18 cellular contexts compared by ENCODE assay signal in the genomic region with DNA sequence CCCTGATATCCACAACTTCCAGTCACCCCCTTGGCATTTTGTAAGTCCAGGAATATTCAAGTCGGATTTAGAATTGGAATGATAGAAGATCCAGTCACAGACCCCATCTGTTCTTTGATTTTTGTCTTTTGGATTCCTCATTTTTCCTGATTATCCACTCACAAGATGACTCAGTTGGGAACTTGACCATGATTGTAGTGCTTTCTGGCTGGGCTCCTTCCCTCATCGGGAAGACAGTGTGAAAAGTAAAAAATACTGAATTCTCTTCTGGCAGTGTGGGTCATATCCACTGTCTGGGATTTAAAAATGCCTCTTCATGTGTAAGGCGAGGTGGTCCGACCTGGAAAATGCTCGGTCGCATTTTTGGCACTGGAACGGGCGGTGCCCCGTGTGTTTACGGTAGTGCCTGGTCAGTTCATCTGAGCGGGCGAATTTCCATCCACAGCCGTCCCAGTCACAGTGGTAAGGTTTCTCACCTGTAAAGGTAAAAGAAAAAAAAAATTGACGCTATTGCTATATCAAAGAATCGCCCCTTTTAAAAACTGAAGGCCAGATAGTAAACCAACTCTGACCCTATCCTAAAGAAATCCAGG. TPM values are rescaled to one million over a fixed set of nuclear protein-coding genes. Genes with fewer than 3 reads are reported as not detected.
DNase-seq lines count a peak whose midpoint lies in the region; ATAC-seq and TF ChIP-seq lines count a peak whose summit lies in the region.
"Had no signal": no experiment of that assay in that cellular context is flagged by ENCODE, and none has a peak within 500 bp of the region (broad histone marks: within the 10 kb centered on the region; RNA-seq: fewer than 3 reads in every experiment).

No MANE protein-coding gene starts in this region.

- H3K4me3 Mint-ChIP-seq in CD4-positive, alpha-beta T cell = no peak overlapping the region
- H3K4me3 Mint-ChIP-seq: activated T-helper 17 cell treated with anti-CD3 and anti-CD28 coated beads, Interleukin-2, amount 50 U/mL, for 72 hours; stimulated activated memory B cell treated with anti-CD40 and anti-IgM and Interleukin-4, amounts not matched to agents 10 μg/mL and 1 μg/mL and 100 μg/mL, for 72 hours had no signal

- H3K9me3 ChIP-seq in adipocyte (ENCODE audit: control insufficient read depth, low read length) (no peaks in the 10 kb centered on the region), esophagus squamous epithelium (no peaks in the 10 kb centered on the region), muscle layer of duodenum (ENCODE audit: control insufficient read depth in 1 of 2, low read length in 2 of 2) (no peaks in the 10 kb centered on the region), tibial artery (no peaks in the 10 kb centered on the region)
- H3K9me3 ChIP-seq in CD4-positive, alpha-beta T cell (ENCODE audit: control insufficient read depth, low read length) = no peaks in the 10 kb centered on the region

- H3K4me1 ChIP-seq in adipocyte (ENCODE audit: control insufficient read depth, insufficient read depth, low read length) = peaks cover 39% of the 10 kb centered on the region
- H3K4me1 ChIP-seq in esophagus squamous epithelium = peaks cover 10 to 75% (median 11%) of the 10 kb centered on the region in 3 donors
- H3K4me1 ChIP-seq in muscle layer of duodenum (ENCODE audit: control insufficient read depth in 1 of 2, insufficient read depth in 2 of 2, low read length in 2 of 2) = peaks cover 0 to 6% of the 10 kb centered on the region in 2 donors
- peaks cover 0 to 31% (median 14%) of the 10 kb centered on the region in 4 donors for H3K4me1 ChIP-seq in tibial artery

- no peak for DNase-seq in adipocyte (ENCODE audit: low read depth)
- DNase-seq in esophagus squamous epithelium (lab: John Stamatoyannopoulos, UW) = no peak
- DNase-seq in tibial artery = no peak
- no peak for DNase-seq in cerebellar nuclear complex (lab: John Stamatoyannopoulos, UW)
- DNase-seq in NCI-H2196 (lab: John Stamatoyannopoulos, UW; ENCODE audit: unreplicated experiment) = no peak
- DNase-seq in CD4-positive, alpha-beta T cell = no peak
- DNase-seq: activated CD4-positive, alpha-beta T cell treated with anti-CD3 and anti-CD28 coated beads, Interleukin-2, amount 50 U/mL, for 48 hours; hypothalamus; KG1; NCI-H1436 treated with DMSO at 0.1 percent for 48 hours; SHP77; stimulated activated CD4-positive, alpha-beta T cell treated with anti-CD3 and anti-CD28 coated beads, Interleukin-4, amount 100 ng/mL, for 4 hours had no signal

- H3K27ac ChIP-seq in esophagus squamous epithelium (peak overlapping the region; percentile 76 to 99 (median 98)), muscle layer of duodenum (ENCODE audit: low read length) (peak overlapping the region; percentile 62), tibial artery (peak overlapping the region in 1 of 2 donors; percentile 91)
- no peak overlapping the region for H3K27ac ChIP-seq in CD4-positive, alpha-beta T cell (ENCODE audit: low read depth, low read length)

- intact Hi-C loops in esophagus squamous epithelium (cut with DNase I) = loop anchor here (5.0 to 10.0 kb wide), 2 partner anchors 152 to 789 kb away; no protein-coding TSS in a partner anchor
- intact Hi-C loops in tibial artery (cut with DNase I; ENCODE audit: low total_unique reads) = loop anchor here (2.0 to 10.0 kb wide), 3 partner anchors 201 to 993 kb away; a partner anchor contains a TSS
- intact Hi-C loops in CD4-positive, alpha-beta T cell (cut with DNase I, micrococcal nuclease) = no loop called here

- no peak for TF ChIP-seq CTCF in esophagus squamous epithelium (IDR thresholded peaks at IDR 0.05)
- TF ChIP-seq CTCF in tibial artery (IDR thresholded peaks at IDR 0.05) = no peak
- TF ChIP-seq CTCF in CD4-positive, alpha-beta T cell (IDR thresholded peaks at IDR 0.05) = no peak

- peak overlapping the region; percentile 92 for H3K4me3 ChIP-seq in adipocyte (ENCODE audit: low read length)
- H3K4me3 ChIP-seq in esophagus squamous epithelium = peak overlapping the region; percentile 78 to 98 (median 90)
- peak overlapping the region; percentile 45 to 79 for H3K4me3 ChIP-seq in muscle layer of duodenum (ENCODE audit: low read depth in 1 of 2, low read length in 2 of 2)
- peak overlapping the region; percentile 79 for H3K4me3 ChIP-seq in tibial artery

- H3K4me1 Mint-ChIP-seq in CD4-positive, alpha-beta T cell (ENCODE audit: low read depth) = peaks cover 4% of the 10 kb centered on the region
- H3K4me1 Mint-ChIP-seq: activated T-helper 17 cell treated with anti-CD3 and anti-CD28 coated beads, Interleukin-2, amount 50 U/mL, for 72 hours had no signal

- TF ChIP-seq POLR2A in esophagus squamous epithelium (IDR thresholded peaks at IDR 0.05) = no peak

- POLR2A ChIA-PET in CD4-positive, alpha-beta T cell (lab: Charles Lee) = no interaction called here

- H3K9me3 Mint-ChIP-seq in CD4-positive, alpha-beta T cell = no peaks in the 10 kb centered on the region
- H3K9me3 Mint-ChIP-seq: activated T-helper 17 cell treated with anti-CD3 and anti-CD28 coated beads, Interleukin-2, amount 50 U/mL, for 72 hours; mesothelial cell of epicardium; stimulated activated memory B cell treated with anti-CD40 and anti-IgM and Interleukin-4, amounts not matched to agents 10 μg/mL and 1 μg/mL and 100 μg/mL, for 72 hours had no signal

- WGBS in esophagus squamous epithelium, 2 donors = 40 to 45% methylated on average over 11 to 15 of the region's 15 CpGs

- peaks cover 43% of the 10 kb centered on the region for H3K27me3 Mint-ChIP-seq in CD4-positive, alpha-beta T cell

- H3K9ac ChIP-seq in adipocyte (ENCODE audit: low read length) = peak overlapping the region; percentile 90

- no peak overlapping the region for H3K27ac Mint-ChIP-seq in CD4-positive, alpha-beta T cell
- H3K27ac Mint-ChIP-seq: activated T-helper 17 cell treated with anti-CD3 and anti-CD28 coated beads, Interleukin-2, amount 50 U/mL, for 72 hours; mesothelial cell of epicardium; progenitor cell of endocrine pancreas; stimulated activated memory B cell treated with anti-CD40 and anti-IgM and Interleukin-4, amounts not matched to agents 10 μg/mL and 1 μg/mL and 100 μg/mL, for 72 hours had no signal

- H3K36me3 ChIP-seq in adipocyte (ENCODE audit: control insufficient read depth, insufficient read depth, low read length, severe bottlenecking) (peaks cover 24% of the 10 kb centered on the region), esophagus squamous epithelium (peaks cover 0 to 49% (median 24%) of the 10 kb centered on the region in 3 donors), muscle layer of duodenum (ENCODE audit: control insufficient read depth in 1 of 2, insufficient read depth in 2 of 2, low read length in 2 of 2) (peaks cover 6 to 13% of the 10 kb centered on the region in 2 donors), tibial artery (peaks cover 12 to 37% (median 22%) of the 10 kb centered on the region in 3 donors)

- ATAC-seq in HG03045 (IDR thresholded peaks at IDR 0.05; ENCODE audit: unreplicated experiment) = no peak
- no peak for ATAC-seq in CD4-positive, alpha-beta T cell (ENCODE audit: poor library complexity)
- ATAC-seq: activated T-helper 17 cell treated with anti-CD3 and anti-CD28 coated beads, Interleukin-2, amount 50 U/mL, for 72 hours; stimulated activated memory B cell treated with anti-CD40 and anti-IgM and Interleukin-4, amounts not matched to agents 10 μg/mL and 1 μg/mL and 100 μg/mL, for 72 hours had no signal

- no peaks in the 10 kb centered on the region for H3K36me3 Mint-ChIP-seq in CD4-positive, alpha-beta T cell (ENCODE audit: low read depth)
- H3K36me3 Mint-ChIP-seq: mesothelial cell of epicardium; stimulated activated memory B cell treated with anti-CD40 and anti-IgM and Interleukin-4, amounts not matched to agents 10 μg/mL and 1 μg/mL and 100 μg/mL, for 72 hours had no signal

- CTCF ChIA-PET in CD4-positive, alpha-beta T cell (lab: Charles Lee) = no interaction called here

- H3K27me3 ChIP-seq in adipocyte (replicated peaks; ENCODE audit: control insufficient read depth, insufficient read depth, low read length) (no peaks in the 10 kb centered on the region), esophagus squamous epithelium (peaks cover 0 to 18% (median 0%) of the 10 kb centered on the region in 4 donors), muscle layer of duodenum (ENCODE audit: low read depth, low read length) (no peaks in the 10 kb centered on the region), tibial artery (no peaks in the 10 kb centered on the region)
- H3K27me3 ChIP-seq in CD4-positive, alpha-beta T cell (ENCODE audit: control insufficient read depth, insufficient read depth, low read length) = peaks cover 49% of the 10 kb centered on the region

RNA-seq across cellular contexts. Expression of a gene that starts 4.0 kb away (rescaled TPM):
- 100 to 1,000 TPM in 2 of 4 donors, 10 to 100 TPM in 2; 72.0 to 157 (median 106) TPM for total RNA-seq in esophagus squamous epithelium
- total RNA-seq in CD4-positive, alpha-beta T cell = 10 to 100 TPM; 12.9 to 13.2 TPM

Comparison
In these comparisons a context has a peak if more than half of its experiments do, and no peak if none do; other contexts are left out.
1. RNA of a gene that starts 4.0 kb away (total RNA-seq): 72.0 to 157 TPM in esophagus squamous epithelium; 12.9 to 13.2 TPM in CD4-positive, alpha-beta T cell; every median in the first group is over 4 times any median in the second.
2. intact Hi-C loops: an anchor here in esophagus squamous epithelium (5.0 to 10.0 kb wide) and tibial artery (2.0 to 10.0 kb wide); none called in CD4-positive, alpha-beta T cell.
3. Peak in every context shown above with its lines, with median percentiles within 50 percentile points of each other: H3K4me3 ChIP-seq.